ENCODE assay signal across 11 cellular contexts in genomic region chr2:11583203-11583752, GRCh38. TPM values are rescaled to one million over a fixed set of nuclear protein-coding genes. Genes with fewer than 3 reads are reported as not detected.
DNase-seq lines count a peak whose midpoint lies in the region; ATAC-seq and TF ChIP-seq lines count a peak whose summit lies in the region.
"Had no signal": no experiment of that assay in that cellular context is flagged by ENCODE, and none has a peak within 500 bp of the region (broad histone marks: within the 10 kb centered on the region; RNA-seq: fewer than 3 reads in every experiment).

No MANE protein-coding gene starts in this region.

- H2BK20ac ChIP-seq in IMR-90 (ENCODE audit: low read depth, low read length) = no peak overlapping the region

- no peak overlapping the region for H2BK5ac ChIP-seq in IMR-90 (ENCODE audit: low read depth, low read length, poor library complexity, severe bottlenecking)

- intact Hi-C loops in IMR-90 (cut with micrococcal nuclease) = loop anchor here (10.0 kb wide), 1 partner anchor 348 kb away; no protein-coding TSS in a partner anchor

- H3K9me1 ChIP-seq in IMR-90 (ENCODE audit: insufficient read depth, low read length) = no peaks in the 10 kb centered on the region

- TF ChIP-seq POLR2A in IMR-90 (IDR thresholded peaks at IDR 0.05; ENCODE audit: low read depth, low read length) = no peak

- H3K4me2 ChIP-seq in IMR-90 (ENCODE audit: low read depth, low read length) = no peak overlapping the region

- H3K27ac Mint-ChIP-seq in progenitor cell of endocrine pancreas = no peak overlapping the region

- BruUV-seq in IMR-90 (replicated peaks; lab: Mats Ljungman, UMichigan) = no TSS peak

- H2AK5ac ChIP-seq in IMR-90 (ENCODE audit: low read depth, low read length) = no peak overlapping the region

- no peaks in the 10 kb centered on the region for H4K20me1 ChIP-seq in IMR-90 (ENCODE audit: insufficient read depth, low read length)

- H2BK120ac ChIP-seq in IMR-90 (ENCODE audit: low read depth, low read length) = no peak overlapping the region

- H4K91ac ChIP-seq in IMR-90 (ENCODE audit: insufficient read depth, low read depth, low read length) = no peak overlapping the region

- dilution Hi-C loops in IMR-90 (cut with HindIII; ENCODE audit: low sequenced_read_pairs, unreplicated experiment) = no loop called here

- H3K27ac ChIP-seq in ACC112 (ENCODE audit: low read depth, low read length) = peak overlapping the region; percentile 75
- H3K27ac ChIP-seq in IMR-90 (ENCODE audit: insufficient read depth, low read length) = no peak overlapping the region
- H3K27ac ChIP-seq in VCaP = peak overlapping the region; percentile 70
- peak overlapping the region; percentile 65 for H3K27ac ChIP-seq in mesodermal cell (ENCODE audit: low read depth, low read length, severe bottlenecking)
- H3K27ac ChIP-seq: HL-60 had no signal

- DNase-seq in IMR-90 = peak; percentile 26
- no peak for DNase-seq in progenitor cell of endocrine pancreas (ENCODE audit: low spot score, unreplicated experiment)
- DNase-seq: aorta had no signal

- 31% methylated on average over 10 of the region's 14 CpGs; no CpG with 5 or more reads in 1 of the 2 experiments for WGBS in IMR-90 (ENCODE audit: extremely low coverage in 2 of 2, insufficient read length in 1 of 2), 2 experiments
- 66 to 67% methylated on average over 9 to 10 of the region's 14 CpGs for WGBS in mesodermal cell (ENCODE audit: insufficient coverage in 2 of 2), 2 experiments

- POLR2A ChIA-PET in IMR-90 (lab: Charles Lee; ENCODE audit: unreplicated experiment) = no interaction called here

- no peak overlapping the region for H3K14ac ChIP-seq in IMR-90 (replicated peaks; ENCODE audit: low read depth, low read length)

- no peak for TF ChIP-seq RAD21 in IMR-90 (IDR thresholded peaks at IDR 0.05; ENCODE audit: low read length)

- H3K4me1 Mint-ChIP-seq in progenitor cell of endocrine pancreas (ENCODE audit: low read depth) = peaks cover 7% of the 10 kb centered on the region

- no peak overlapping the region for H4K5ac ChIP-seq in IMR-90 (ENCODE audit: low read depth, low read length)

- CTCF ChIA-PET in IMR-90 (lab: Yijun Ruan, JAX) = interaction anchor here (0.6 to 2.4 kb wide), 9 partner anchors 10 to 751 kb away, joined by 3 to 12 read pairs (median 6); a partner anchor contains a TSS

- H3K79me1 ChIP-seq in IMR-90 (ENCODE audit: low read depth in 1 of 2, low read length in 2 of 2) = no peaks in the 10 kb centered on the region

- H4K8ac ChIP-seq in IMR-90 (ENCODE audit: low read depth in 2 of 2, low read length in 2 of 2) = no peak overlapping the region

- no peak overlapping the region for H3K4ac ChIP-seq in IMR-90 (ENCODE audit: low read depth, low read length)

- H3K4me1 ChIP-seq in ACC112 (ENCODE audit: control insufficient read depth, insufficient read depth, low read length, unreplicated experiment) (peaks cover 13% of the 10 kb centered on the region), IMR-90 (ENCODE audit: control insufficient read depth, insufficient read depth, low read length) (peaks cover 2% of the 10 kb centered on the region; the same call in 1 of the 2 replicates), mesodermal cell (ENCODE audit: control insufficient read depth, insufficient read depth, low read length, poor library complexity, severe bottlenecking) (peaks cover 5% of the 10 kb centered on the region)

- TF ChIP-seq CTCF in IMR-90 (conservative IDR thresholded peaks at IDR 0.05; ENCODE audit: low read depth, low read length) = no peak
- no peak for TF ChIP-seq CTCF in VCaP (conservative IDR thresholded peaks at IDR 0.05)
- no peak for TF ChIP-seq CTCF in progenitor cell of endocrine pancreas (IDR thresholded peaks at IDR 0.05; ENCODE audit: unreplicated experiment)

- H2AK9ac ChIP-seq in IMR-90 (replicated peaks; ENCODE audit: low read depth, low read length, poor library complexity) = no peak overlapping the region

- H3K4me3 ChIP-seq in ACC112 (ENCODE audit: low read depth, low read length) (no peak overlapping the region), IMR-90 (ENCODE audit: insufficient read depth, low read depth, low read length) (no peak overlapping the region), mesodermal cell (ENCODE audit: extremely low read depth, insufficient read depth, low read length, poor library complexity, severe bottlenecking) (no peak overlapping the region)
- H3K4me3 ChIP-seq: BLaER1 treated with 17β-estradiol and CSF1 and Interleukin-3, amounts not matched to agents 10 nM and 100 nM had no signal

- no peaks in the 10 kb centered on the region for H3K36me3 ChIP-seq in ACC112 (ENCODE audit: insufficient read depth, low read length)
- no peaks in the 10 kb centered on the region for H3K36me3 ChIP-seq in IMR-90 (ENCODE audit: control insufficient read depth, insufficient read depth, low read length)
- H3K36me3 ChIP-seq in mesodermal cell (ENCODE audit: control insufficient read depth, insufficient read depth, low read length) = peaks cover 49% of the 10 kb centered on the region
- H3K36me3 ChIP-seq: BLaER1 treated with 17β-estradiol and CSF1 and Interleukin-3, amounts not matched to agents 10 nM and 100 nM had no signal

- no peaks in the 10 kb centered on the region for H3K9me3 ChIP-seq in IMR-90 (ENCODE audit: control insufficient read depth, insufficient read depth, low read length)
- no peaks in the 10 kb centered on the region for H3K9me3 ChIP-seq in mesodermal cell (ENCODE audit: control insufficient read depth, low read length)

- 0 out of 2 replicates have a peak, but pooled peaks have one; percentile 15 for ATAC-seq in IMR-90 (ENCODE audit: low read depth)
- ATAC-seq in HG03139 (IDR thresholded peaks at IDR 0.05; ENCODE audit: unreplicated experiment) = no peak
- no peak for ATAC-seq in HG02642 (IDR thresholded peaks at IDR 0.05; ENCODE audit: poor library complexity, unreplicated experiment)
- no peak for ATAC-seq in HG02973 (IDR thresholded peaks at IDR 0.05; ENCODE audit: unreplicated experiment)

- no peaks in the 10 kb centered on the region for H3K27me3 Mint-ChIP-seq in progenitor cell of endocrine pancreas

- in situ Hi-C loops in IMR-90 (cut with MboI; ENCODE audit: low sequenced_read_pairs) = loop anchor here (5.0 to 10.0 kb wide), 3 partner anchors 106 to 748 kb away; no protein-coding TSS in a partner anchor

- H3K56ac ChIP-seq in IMR-90 (ENCODE audit: extremely low read depth, insufficient read depth, low read length) = no peak overlapping the region

- peaks cover 13% of the 10 kb centered on the region for H3K27me3 ChIP-seq in ACC112 (ENCODE audit: insufficient read depth, low read length)
- peaks cover 37% of the 10 kb centered on the region for H3K27me3 ChIP-seq in IMR-90 (ENCODE audit: control insufficient read depth, insufficient read depth, low read length)
- H3K27me3 ChIP-seq: BLaER1 treated with 17β-estradiol and CSF1 and Interleukin-3, amounts not matched to agents 10 nM and 100 nM had no signal

- peaks cover 11% of the 10 kb centered on the region for H3K36me3 Mint-ChIP-seq in progenitor cell of endocrine pancreas (ENCODE audit: insufficient read depth)

- no peaks in the 10 kb centered on the region for H3K9me3 Mint-ChIP-seq in progenitor cell of endocrine pancreas (ENCODE audit: low read depth)

- no peak overlapping the region for H3K4me3 Mint-ChIP-seq in progenitor cell of endocrine pancreas (ENCODE audit: low read depth)

- H2AFZ ChIP-seq in ACC112 (ENCODE audit: low read length, unreplicated experiment) (no peak overlapping the region), IMR-90 (replicated peaks; ENCODE audit: low read length, poor library complexity) (no peak overlapping the region)

- H2BK15ac ChIP-seq in IMR-90 (ENCODE audit: low read depth, low read length) = no peak overlapping the region

- no peak overlapping the region for H3K18ac ChIP-seq in IMR-90 (ENCODE audit: low read depth, low read length)

- no peaks in the 10 kb centered on the region for H3K79me2 ChIP-seq in ACC112 (ENCODE audit: control insufficient read depth, insufficient read depth, low read length, unreplicated experiment)

- H3K23ac ChIP-seq in IMR-90 (ENCODE audit: low read depth, low read length) = no peak overlapping the region

- H3K9ac ChIP-seq in IMR-90 (ENCODE audit: low read depth, low read length) = no peak overlapping the region

TF ChIP-seq in IMR-90, 13 proteins besides CTCF, POLR2A, EP300 and RAD21:
- no peak for TF ChIP-seq BHLHE40 (IDR thresholded peaks at IDR 0.05; ENCODE audit: low read depth, low read length)
- TF ChIP-seq RFX5 (IDR thresholded peaks at IDR 0.05; ENCODE audit: low read depth, low read length) = peak; percentile 71

RNA-seq across cellular contexts. Expression of gene GREB1, which starts 49.4 kb away (rescaled TPM):
- total RNA-seq in IMR-90 (2012; rRNA removed) = not detected in 2 replicates
- polyA plus RNA-seq in IMR-90 (2012; rRNA removed) = 0.05 TPM in 1 of 2 replicates, not detected in the other
- polyA plus RNA-seq in IMR-90 (2012; cell fraction: cytosol; rRNA removed) = 0.01 and 0.05 TPM in 2 replicates
- polyA plus RNA-seq in IMR-90 (2012; cell fraction: nucleus; rRNA removed; ENCODE audit: low replicate concordance) = 0.04 and 0.06 TPM in 2 replicates
- polyA plus RNA-seq in mesodermal cell (2013, experiment 1 of 2) = 19.7 TPM
- 15.9 TPM for polyA plus RNA-seq in mesodermal cell (2013, experiment 2 of 2)
- 78.8 and 82.5 TPM in 2 replicates for total RNA-seq in progenitor cell of endocrine pancreas

Comparison
In these comparisons a context has a peak if more than half of its experiments do, and no peak if none do; other contexts are left out.
1. RNA of gene GREB1, which starts 49.4 kb away (total RNA-seq): 78.8 to 82.5 TPM in progenitor cell of endocrine pancreas; not detected in IMR-90; every median in the first group is over 10 times any median in the second.